Comparison of ENCODE assay signal across 1 cellular context in genomic region chr1:110407260-110408210, GRCh38.
TF ChIP-seq lines count a peak whose summit lies in the region.

TSS of gene LAMTOR5 (minus strand) at chr1:110407694. CDS start at chr1:110407620, 74 bp downstream.

TF ChIP-seq in K562, 482 proteins besides CTCF, POLR2A, EP300 and RAD21 (continued from another document and continues in another):
- TF ChIP-seq PHF8 (IDR thresholded peaks at IDR 0.05; ENCODE audit: borderline replicate concordance, low read length), result peak; percentile 99
- TF ChIP-seq JUNB (CRISPR knock-in tag; conservative IDR thresholded peaks at IDR 0.05), result no peak
- no peak for TF ChIP-seq MXD1 (CRISPR knock-in tag; IDR thresholded peaks at IDR 0.05; ENCODE audit: borderline replicate concordance, poor library complexity, severe bottlenecking)
- peak; percentile 32 to 58; a peak in 3 of 4 replicates for TF ChIP-seq NRF1 (conservative IDR thresholded peaks at IDR 0.05 in 1 of 2, IDR thresholded peaks at IDR 0.05 in 1 of 2)
- TF ChIP-seq ZNF316 (IDR thresholded peaks at IDR 0.05), result no peak
- TF ChIP-seq KAT2B (IDR thresholded peaks at IDR 0.05; ENCODE audit: low read depth, low read length), result no peak
- TF ChIP-seq NCOR1 (IDR thresholded peaks at IDR 0.05), result peak; percentile 55
- peak; percentile 97 for TF ChIP-seq ELF2 (CRISPR knock-in tag; IDR thresholded peaks at IDR 0.05)
- TF ChIP-seq KLF16 (IDR thresholded peaks at IDR 0.05), result peak; percentile 86
- peak; percentile 100 for TF ChIP-seq RBBP5 (IDR thresholded peaks at IDR 0.05; ENCODE audit: borderline replicate concordance, insufficient read depth, low read length, poor library complexity, severe bottlenecking)
- 0 out of 2 replicates have a peak, but pooled peaks have one; percentile 16 for TF ChIP-seq EGR1 (conservative IDR thresholded peaks at IDR 0.05)
- TF ChIP-seq STAT6 (CRISPR knock-in tag; IDR thresholded peaks at IDR 0.05), result peak; percentile 70; the same call in 1 of the 2 replicates
- TF ChIP-seq ZNF224 (CRISPR knock-in tag; IDR thresholded peaks at IDR 0.05), result 0 out of 2 replicates have a peak, but pooled peaks have one; percentile 34
- no peak for TF ChIP-seq ZNF217 (CRISPR knock-in tag; IDR thresholded peaks at IDR 0.05)
- TF ChIP-seq E2F6 (IDR thresholded peaks at IDR 0.05; ENCODE audit: borderline replicate concordance in 1 of 2, extremely low read depth in 1 of 2, insufficient read depth in 1 of 2, insufficient read length in 1 of 2, low read depth in 1 of 2, low read length in 1 of 2, poor library complexity in 1 of 2, severe bottlenecking in 1 of 2), result peak; percentile 84 to 91
- TF ChIP-seq GABPB1 (CRISPR knock-in tag; IDR thresholded peaks at IDR 0.05), result peak; percentile 97
- peak; percentile 53; the same call in 1 of the 2 replicates for TF ChIP-seq RAD51 (IDR thresholded peaks at IDR 0.05; ENCODE audit: borderline replicate concordance, low read depth)
- no peak for TF ChIP-seq TAL1 (IDR thresholded peaks at IDR 0.05)
- peak; percentile 95 for TF ChIP-seq GTF2E2 (tag; IDR thresholded peaks at IDR 0.05)
- TF ChIP-seq HINFP (tag; conservative IDR thresholded peaks at IDR 0.05; ENCODE audit: low read depth), result peak; percentile 91
- TF ChIP-seq SUPT5H (IDR thresholded peaks at IDR 0.05), result peak; percentile 96
- peak; percentile 74 for TF ChIP-seq ZEB2 (IDR thresholded peaks at IDR 0.05)
- peak; percentile 97 for TF ChIP-seq NFRKB (IDR thresholded peaks at IDR 0.05; ENCODE audit: low read depth)
- TF ChIP-seq MAFG (tag; conservative IDR thresholded peaks at IDR 0.05), result no peak
- no peak for TF ChIP-seq ZNF395 (CRISPR knock-in tag; IDR thresholded peaks at IDR 0.05)
- TF ChIP-seq DACH1 (IDR thresholded peaks at IDR 0.05; ENCODE audit: partially characterized antibody), result peak; percentile 7
- no peak for TF ChIP-seq PRPF4 (IDR thresholded peaks at IDR 0.05; ENCODE audit: insufficient read depth, low read depth, low read length, poor library complexity, severe bottlenecking)
- no peak for TF ChIP-seq HSF4 (CRISPR knock-in tag; IDR thresholded peaks at IDR 0.05; ENCODE audit: borderline replicate concordance)
- TF ChIP-seq DMBX1 (CRISPR knock-in tag; IDR thresholded peaks at IDR 0.05; ENCODE audit: borderline replicate concordance), result peak; percentile 25; the same call in 1 of the 2 replicates
- no peak for TF ChIP-seq ZNF311 (CRISPR knock-in tag; IDR thresholded peaks at IDR 0.05)
- TF ChIP-seq ETV5 (CRISPR knock-in tag; IDR thresholded peaks at IDR 0.05; ENCODE audit: low read depth), result peak; percentile 94
- peak; percentile 98 for TF ChIP-seq EP400 (IDR thresholded peaks at IDR 0.05)
- TF ChIP-seq ATF3 (IDR thresholded peaks at IDR 0.05), result peak; percentile 35; the same call in 1 of the 2 replicates
- TF ChIP-seq ATF3 (CRISPR knock-in tag; conservative IDR thresholded peaks at IDR 0.05), result peak; percentile 59; the same call in 1 of the 2 replicates
- no peak for TF ChIP-seq SAFB (IDR thresholded peaks at IDR 0.05; ENCODE audit: borderline replicate concordance, low read depth, low read length)
- TF ChIP-seq BHLHE40 (IDR thresholded peaks at IDR 0.05; ENCODE audit: low read length), result peak; percentile 83
- TF ChIP-seq NFXL1 (CRISPR knock-in tag; IDR thresholded peaks at IDR 0.05), result 0 out of 2 replicates have a peak, but pooled peaks have one; percentile 32
- TF ChIP-seq NFATC3 (IDR thresholded peaks at IDR 0.05), result peak; percentile 68; the same call in 1 of the 2 replicates
- no peak; the same call in 1 of the 2 replicates for TF ChIP-seq TEAD4 (IDR thresholded peaks at IDR 0.05; ENCODE audit: low read length)
- TF ChIP-seq TEAD4 (CRISPR knock-in tag; IDR thresholded peaks at IDR 0.05; ENCODE audit: borderline replicate concordance), result peak; percentile 82; the same call in 1 of the 2 replicates
- TF ChIP-seq CAMTA2 (CRISPR knock-in tag; conservative IDR thresholded peaks at IDR 0.05), result 0 out of 2 replicates have a peak, but pooled peaks have one; percentile 38
- peak; percentile 85; the same call in 1 of the 2 replicates for TF ChIP-seq FOXJ2 (tag; IDR thresholded peaks at IDR 0.05)
- TF ChIP-seq HCFC1 (IDR thresholded peaks at IDR 0.05; ENCODE audit: low read depth, low read length), result peak; percentile 92
- no peak for TF ChIP-seq ZNF780A (CRISPR knock-in tag; IDR thresholded peaks at IDR 0.05)
- TF ChIP-seq SP2 (IDR thresholded peaks at IDR 0.05; ENCODE audit: extremely low read depth, low read depth, low read length, poor library complexity, severe bottlenecking), result peak; percentile 19
- no peak; the same call in 1 of the 2 replicates for TF ChIP-seq LARP7 (IDR thresholded peaks at IDR 0.05)
- TF ChIP-seq SMARCA4 (IDR thresholded peaks at IDR 0.05), result peak; percentile 53; the same call in 1 of the 2 replicates
- no peak for TF ChIP-seq FOXJ3 (CRISPR knock-in tag; IDR thresholded peaks at IDR 0.05)
- no peak for TF ChIP-seq SNRNP70 (optimal IDR thresholded peaks at IDR 0.05; ENCODE audit: low read depth, low read length)
- TF ChIP-seq MXI1 (IDR thresholded peaks at IDR 0.05; ENCODE audit: low read depth, low read length), result peak; percentile 64; the same call in 1 of the 2 replicates
- TF ChIP-seq RBM14 (IDR thresholded peaks at IDR 0.05; ENCODE audit: borderline replicate concordance, insufficient read depth, low read depth, low read length), result no peak
- TF ChIP-seq CHD2 (IDR thresholded peaks at IDR 0.05; ENCODE audit: low read depth, low read length), result no peak
- TF ChIP-seq FOXK1 (CRISPR knock-in tag; IDR thresholded peaks at IDR 0.05; ENCODE audit: borderline replicate concordance), result peak; percentile 89
- TF ChIP-seq MIER1 (IDR thresholded peaks at IDR 0.05; ENCODE audit: low read depth), result no peak
- no peak for TF ChIP-seq HDGF (IDR thresholded peaks at IDR 0.05)
- no peak for TF ChIP-seq HOMEZ (CRISPR knock-in tag; IDR thresholded peaks at IDR 0.05)
- no peak for TF ChIP-seq ILK (tag; IDR thresholded peaks at IDR 0.05; ENCODE audit: borderline replicate concordance, low read depth)
